ENCODE assay signal across 8 cellular contexts in genomic region chr3:16311960-16312451, GRCh38. TPM values are rescaled to one million over a fixed set of nuclear protein-coding genes. Genes with fewer than 3 reads are reported as not detected.
A peak's percentile ranks its signal among the peaks of the same experiment; 100 is the strongest.
DNase-seq lines count a peak whose midpoint lies in the region; ATAC-seq lines count a peak whose summit lies in the region.

No MANE protein-coding gene starts in this region.

- no peak overlapping the region for H3K4me2 ChIP-seq in mesendoderm (ENCODE audit: low read length)

- H3K4me3 ChIP-seq in right cardiac atrium (ENCODE audit: low read length) (no peak overlapping the region), mesendoderm (ENCODE audit: low read length) (no peak overlapping the region)

- peak overlapping the region; percentile 93 for H3K27ac Mint-ChIP-seq in activated CD8-positive, alpha-beta memory T cell treated with anti-CD3 and anti-CD28 coated beads, Interleukin-2, amount 10 ng/mL, durations not matched to agents 7 days and 5 days

- no peak overlapping the region for H3K4ac ChIP-seq in mesendoderm (ENCODE audit: low read depth, low read length)

- H4K5ac ChIP-seq in mesendoderm (ENCODE audit: low read length) = no peak overlapping the region

- H3K27me3 ChIP-seq in right cardiac atrium (ENCODE audit: control insufficient read depth, insufficient read depth) (no peaks in the 10 kb centered on the region), mesendoderm (ENCODE audit: insufficient read depth, low read length, poor library complexity) (no peaks in the 10 kb centered on the region)

- DNase-seq in stimulated activated CD4-positive, alpha-beta T cell treated with anti-CD3 and anti-CD28 coated beads, Interleukin-15, amount 100 ng/mL, for 24 hours = peak; percentile 56
- DNase-seq in stimulated activated CD4-positive, alpha-beta T cell treated with anti-CD3 and anti-CD28 coated beads, Interleukin-12 subunit alpha, Interleukin-12 subunit beta, amount 100 ng/mL, for 4 hours = no peak
- DNase-seq in activated CD8-positive, alpha-beta memory T cell treated with anti-CD3 and anti-CD28 coated beads, Interleukin-2, amount 10 ng/mL, durations not matched to agents 7 days and 5 days = peak; percentile 81
- DNase-seq in right cardiac atrium = peak; percentile 62 to 70 (median 64)
- DNase-seq in mesendoderm = no peak
- no peak for DNase-seq in NCI-H1048 (lab: John Stamatoyannopoulos, UW)
- DNase-seq in NCI-H1092 treated with DMSO at 0.1 percent for 48 hours (lab: John Stamatoyannopoulos, UW) = no peak

- H3K27ac ChIP-seq in right cardiac atrium (ENCODE audit: low read length) = no peak overlapping the region
- no peak overlapping the region for H3K27ac ChIP-seq in mesendoderm (ENCODE audit: low read depth, low read length)

- H3K9ac ChIP-seq in mesendoderm (ENCODE audit: low read length) = no peak overlapping the region

- H3K18ac ChIP-seq in mesendoderm (ENCODE audit: low read length) = no peak overlapping the region

- intact Hi-C loops in right cardiac atrium (cut with DNase I) = loop anchor here in 1 of 4 donors (10.0 kb wide), 1 partner anchor 63 kb away; no protein-coding TSS in a partner anchor

- H3K79me2 ChIP-seq in mesendoderm (ENCODE audit: control insufficient read depth, insufficient read depth, low read length) = no peaks in the 10 kb centered on the region

- H3K4me3 Mint-ChIP-seq in activated CD8-positive, alpha-beta memory T cell treated with anti-CD3 and anti-CD28 coated beads, Interleukin-2, amount 10 ng/mL, durations not matched to agents 7 days and 5 days = peak overlapping the region; percentile 53

- no peak overlapping the region for H2BK5ac ChIP-seq in mesendoderm (ENCODE audit: low read length)

- H3K56ac ChIP-seq in mesendoderm (ENCODE audit: low read length) = no peak overlapping the region

- no peaks in the 10 kb centered on the region for H3K9me3 Mint-ChIP-seq in activated CD8-positive, alpha-beta memory T cell treated with anti-CD3 and anti-CD28 coated beads, Interleukin-2, amount 10 ng/mL, durations not matched to agents 7 days and 5 days (ENCODE audit: low read depth)

- H3K4me1 ChIP-seq in right cardiac atrium (ENCODE audit: control insufficient read depth, insufficient read depth, low read length) (peaks cover 4% of the 10 kb centered on the region), mesendoderm (ENCODE audit: control insufficient read depth, low read depth, low read length) (no peaks in the 10 kb centered on the region)

- CTCF ChIA-PET in activated CD8-positive, alpha-beta memory T cell treated with anti-CD3 and anti-CD28 coated beads, Interleukin-2, amount 10 ng/mL, durations not matched to agents 7 days and 5 days (lab: Charles Lee) = interaction anchor here (1.1 to 12.3 kb wide), 9 partner anchors 8 to 204 kb away, joined by 3 to 134 read pairs (median 3); partner anchors contain the start of genes DPH3 and OXNAD1

- peaks cover 73% of the 10 kb centered on the region for H3K36me3 Mint-ChIP-seq in activated CD8-positive, alpha-beta memory T cell treated with anti-CD3 and anti-CD28 coated beads, Interleukin-2, amount 10 ng/mL, durations not matched to agents 7 days and 5 days

- no peak overlapping the region for H3K23ac ChIP-seq in mesendoderm (ENCODE audit: low read length)

- ATAC-seq in HG03442 (IDR thresholded peaks at IDR 0.05; ENCODE audit: unreplicated experiment) (peak; percentile 47), right cardiac atrium (peak; percentile 61 to 94)
- ATAC-seq in activated CD8-positive, alpha-beta memory T cell treated with anti-CD3 and anti-CD28 coated beads, Interleukin-2, amount 10 ng/mL, durations not matched to agents 7 days and 5 days = peak; percentile 70

- no peak overlapping the region for H2AK5ac ChIP-seq in mesendoderm (ENCODE audit: low read length)

- no peaks in the 10 kb centered on the region for H3K79me1 ChIP-seq in mesendoderm (ENCODE audit: low read length)

- WGBS in right cardiac atrium = 37% methylated on average over 6 of the region's 6 CpGs
- no CpG with 5 or more reads among the region's 6 CpGs for WGBS in mesendoderm (ENCODE audit: extremely low coverage, insufficient coverage, low lambda C conversion rate)

- H4K8ac ChIP-seq in mesendoderm (ENCODE audit: low read depth, low read length) = no peak overlapping the region

- H3K4me1 Mint-ChIP-seq in activated CD8-positive, alpha-beta memory T cell treated with anti-CD3 and anti-CD28 coated beads, Interleukin-2, amount 10 ng/mL, durations not matched to agents 7 days and 5 days = peaks cover 90% of the 10 kb centered on the region

- no peak overlapping the region for H2BK15ac ChIP-seq in mesendoderm (replicated peaks; ENCODE audit: low read depth)

- no peak overlapping the region for H2BK120ac ChIP-seq in mesendoderm (ENCODE audit: low read depth, low read length)

- H3K9me3 ChIP-seq in right cardiac atrium (ENCODE audit: control insufficient read depth, low read length) = no peaks in the 10 kb centered on the region

- no peaks in the 10 kb centered on the region for H3K36me3 ChIP-seq in mesendoderm (ENCODE audit: control insufficient read depth, insufficient read depth, low read length)

- no peaks in the 10 kb centered on the region for H3K27me3 Mint-ChIP-seq in activated CD8-positive, alpha-beta memory T cell treated with anti-CD3 and anti-CD28 coated beads, Interleukin-2, amount 10 ng/mL, durations not matched to agents 7 days and 5 days

RNA-seq across cellular contexts. Expression of gene OXNAD1, which starts 47.0 kb away (rescaled TPM):
- 10 to 100 TPM; 44.9 to 47.4 TPM for total RNA-seq in activated CD8-positive, alpha-beta memory T cell treated with anti-CD3 and anti-CD28 coated beads, Interleukin-2, amount 10 ng/mL, durations not matched to agents 7 days and 5 days
- total RNA-seq in right cardiac atrium = 10 to 100 TPM; 13.9 to 14.7 (median 14.3) TPM
- polyA plus RNA-seq in right cardiac atrium = 6.5 TPM
- 13.8 TPM for polyA plus RNA-seq in mesendoderm (2013, experiment 1 of 2)
- 13.2 TPM for polyA plus RNA-seq in mesendoderm (2013, experiment 2 of 2)

RNA-seq across cellular contexts. Expression of gene DPH3, which starts 47.3 kb away (rescaled TPM):
- 10 to 100 TPM; 13.9 to 23.8 TPM for total RNA-seq in activated CD8-positive, alpha-beta memory T cell treated with anti-CD3 and anti-CD28 coated beads, Interleukin-2, amount 10 ng/mL, durations not matched to agents 7 days and 5 days
- 10 to 100 TPM; 19.0 to 24.2 (median 21.5) TPM for total RNA-seq in right cardiac atrium
- polyA plus RNA-seq in right cardiac atrium = 14.7 TPM
- 34.8 TPM for polyA plus RNA-seq in mesendoderm (2013, experiment 1 of 2)
- 35.0 TPM for polyA plus RNA-seq in mesendoderm (2013, experiment 2 of 2)

Comparison
In these comparisons a context has a peak if more than half of its experiments do, and no peak if none do; other contexts are left out.
1. DNase-seq: peak in stimulated activated CD4-positive, alpha-beta T cell treated with anti-CD3 and anti-CD28 coated beads, Interleukin-15, amount 100 ng/mL, for 24 hours (single experiment), activated CD8-positive, alpha-beta memory T cell treated with anti-CD3 and anti-CD28 coated beads, Interleukin-2, amount 10 ng/mL, durations not matched to agents 7 days and 5 days (single experiment) and right cardiac atrium (3 of 3); none in stimulated activated CD4-positive, alpha-beta T cell treated with anti-CD3 and anti-CD28 coated beads, Interleukin-12 subunit alpha, Interleukin-12 subunit beta, amount 100 ng/mL, for 4 hours (single experiment), mesendoderm (single experiment), NCI-H1048 (single experiment) and NCI-H1092 treated with DMSO at 0.1 percent for 48 hours (single experiment).
2. Peak in every context shown above with its lines, with median percentiles within 50 percentile points of each other: ATAC-seq.